Comparison of ENCODE assay signal across 23 cellular contexts in genomic region chr2:121150126-121150525, GRCh38.
"Had no signal": no experiment of that assay in that cellular context is flagged by ENCODE, and none has a peak within 500 bp of the region (broad histone marks: within the 10 kb centered on the region; RNA-seq: fewer than 3 reads in every experiment).

No MANE protein-coding gene starts in this region.

- DNase-seq: central memory CD4-positive, alpha-beta T cell; cortex of kidney; dorsolateral prefrontal cortex; effector CD8-positive, alpha-beta T cell; hippocampal formation; kidney glomerular epithelial cell; lower lobe of right lung; midbrain; retina; sigmoid colon; stimulated activated CD4-positive, alpha-beta T cell treated with anti-CD3 and anti-CD28 coated beads, Interleukin-2, amount 100 ng/mL, for 24 hours; stimulated activated CD4-positive, alpha-beta T cell treated with anti-CD3 and anti-CD28 coated beads, Interleukin-4, amount 100 ng/mL, for 4 hours; testis; transverse colon had no signal

- H3K9me3 ChIP-seq: heart left ventricle, lower lobe of right lung, neutrophil, sigmoid colon, testis, transverse colon had no signal

- H3K9me3 Mint-ChIP-seq: memory B cell; nephron; stimulated activated naive CD8-positive, alpha-beta T cell treated with anti-CD3 and anti-CD28 coated beads, Interleukin-15, Interleukin-2, amounts not matched to agents 100 ng/mL and 50 ng/mL, for 24 hours had no signal

- H3K4me1 ChIP-seq: psoas muscle, sigmoid colon, testis had no signal

- ATAC-seq: esophagus mucosa, left lobe of liver, lower lobe of right lung had no signal

- H3K4me1 Mint-ChIP-seq: memory B cell had no signal

- H3K27me3 ChIP-seq: dorsolateral prefrontal cortex, heart left ventricle, neutrophil, sigmoid colon, testis, transverse colon had no signal

- H3K27ac ChIP-seq: dorsolateral prefrontal cortex, lower lobe of right lung, neutrophil, psoas muscle, sigmoid colon, testis, transverse colon had no signal

- H3K36me3 ChIP-seq: heart left ventricle, lower lobe of right lung, neutrophil, sigmoid colon, transverse colon had no signal

- H3K27me3 Mint-ChIP-seq: memory B cell; stimulated activated naive CD8-positive, alpha-beta T cell treated with anti-CD3 and anti-CD28 coated beads, Interleukin-15, Interleukin-2, amounts not matched to agents 100 ng/mL and 50 ng/mL, for 24 hours had no signal

- H3K4me3 ChIP-seq: dorsolateral prefrontal cortex, heart left ventricle, lower lobe of right lung, psoas muscle, sigmoid colon, skin epidermis, testis, transverse colon had no signal

- H3K4me3 Mint-ChIP-seq: memory B cell; nephron; stimulated activated naive CD8-positive, alpha-beta T cell treated with anti-CD3 and anti-CD28 coated beads, Interleukin-15, Interleukin-2, amounts not matched to agents 100 ng/mL and 50 ng/mL, for 24 hours had no signal

- H3K27ac Mint-ChIP-seq: memory B cell; nephron; stimulated activated naive CD8-positive, alpha-beta T cell treated with anti-CD3 and anti-CD28 coated beads, Interleukin-15, Interleukin-2, amounts not matched to agents 100 ng/mL and 50 ng/mL, for 24 hours had no signal

- H3K36me3 Mint-ChIP-seq: memory B cell had no signal
